Comparison of ENCODE assay signal across 2 cellular contexts in the genomic region with DNA sequence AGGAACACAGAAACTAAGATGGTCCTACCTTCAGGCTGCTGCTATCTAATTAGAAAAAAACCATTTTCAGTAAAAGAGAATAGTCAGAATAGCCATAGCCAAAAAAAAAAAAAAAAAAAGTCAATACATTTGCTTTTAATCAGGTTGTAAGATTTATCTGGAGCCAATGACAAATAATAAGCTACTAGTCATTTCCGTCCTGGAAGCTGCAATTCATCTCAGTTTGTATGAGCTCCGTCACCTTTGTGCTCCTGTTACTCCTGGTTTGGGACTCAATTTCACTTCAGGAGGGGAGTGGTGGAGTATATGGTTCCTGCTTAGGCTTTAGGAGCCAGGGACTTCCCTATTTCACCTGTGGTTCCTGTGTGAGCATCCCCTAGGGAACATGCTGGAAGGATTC.
TF ChIP-seq lines count a peak whose summit lies in the region.

No MANE protein-coding gene starts in this region.

TF ChIP-seq in A549, 52 proteins besides CTCF, POLR2A, EP300 and RAD21:
- TF ChIP-seq FOSB (CRISPR knock-in tag; IDR thresholded peaks at IDR 0.05) (no peak), JUNB (IDR thresholded peaks at IDR 0.05) (no peak)
TF ChIP-seq in A549: peak in this region for 0.

TF ChIP-seq in IMR-90, 13 proteins besides CTCF, POLR2A, EP300 and RAD21:
- TF ChIP-seq FOS (IDR thresholded peaks at IDR 0.05; ENCODE audit: low read depth, low read length): no peak
- no peak for TF ChIP-seq MAFK (IDR thresholded peaks at IDR 0.05; ENCODE audit: low read depth, low read length)
- TF ChIP-seq MXI1 (IDR thresholded peaks at IDR 0.05; ENCODE audit: borderline replicate concordance, low read depth, low read length): no peak
- no peak for TF ChIP-seq BHLHE40 (IDR thresholded peaks at IDR 0.05; ENCODE audit: low read depth, low read length)
- no peak for TF ChIP-seq RCOR1 (IDR thresholded peaks at IDR 0.05; ENCODE audit: insufficient replicate concordance, low read length)
- TF ChIP-seq RFX5 (IDR thresholded peaks at IDR 0.05; ENCODE audit: low read depth, low read length): no peak
- TF ChIP-seq, protein P1, sequence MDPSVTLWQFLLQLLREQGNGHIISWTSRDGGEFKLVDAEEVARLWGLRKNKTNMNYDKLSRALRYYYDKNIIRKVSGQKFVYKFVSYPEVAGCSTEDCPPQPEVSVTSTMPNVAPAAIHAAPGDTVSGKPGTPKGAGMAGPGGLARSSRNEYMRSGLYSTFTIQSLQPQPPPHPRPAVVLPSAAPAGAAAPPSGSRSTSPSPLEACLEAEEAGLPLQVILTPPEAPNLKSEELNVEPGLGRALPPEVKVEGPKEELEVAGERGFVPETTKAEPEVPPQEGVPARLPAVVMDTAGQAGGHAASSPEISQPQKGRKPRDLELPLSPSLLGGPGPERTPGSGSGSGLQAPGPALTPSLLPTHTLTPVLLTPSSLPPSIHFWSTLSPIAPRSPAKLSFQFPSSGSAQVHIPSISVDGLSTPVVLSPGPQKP (IDR thresholded peaks at IDR 0.05; ENCODE audit: borderline replicate concordance, low read depth, low read length): no peak
- no peak for TF ChIP-seq MAZ (IDR thresholded peaks at IDR 0.05; ENCODE audit: borderline replicate concordance, low read depth, low read length)
- no peak for TF ChIP-seq USF2 (IDR thresholded peaks at IDR 0.05; ENCODE audit: low read depth, low read length)
- no peak for TF ChIP-seq CEBPB (IDR thresholded peaks at IDR 0.05; ENCODE audit: low read depth, low read length)
- no peak for TF ChIP-seq CHD1 (IDR thresholded peaks at IDR 0.05; ENCODE audit: low read depth, low read length)
- TF ChIP-seq NFE2L2 (IDR thresholded peaks at IDR 0.05; ENCODE audit: low read depth, low read length): no peak
- no peak for TF ChIP-seq SMC3 (IDR thresholded peaks at IDR 0.05; ENCODE audit: low read depth, low read length)
